9 cellular contexts compared by ENCODE assay signal in the genomic region with DNA sequence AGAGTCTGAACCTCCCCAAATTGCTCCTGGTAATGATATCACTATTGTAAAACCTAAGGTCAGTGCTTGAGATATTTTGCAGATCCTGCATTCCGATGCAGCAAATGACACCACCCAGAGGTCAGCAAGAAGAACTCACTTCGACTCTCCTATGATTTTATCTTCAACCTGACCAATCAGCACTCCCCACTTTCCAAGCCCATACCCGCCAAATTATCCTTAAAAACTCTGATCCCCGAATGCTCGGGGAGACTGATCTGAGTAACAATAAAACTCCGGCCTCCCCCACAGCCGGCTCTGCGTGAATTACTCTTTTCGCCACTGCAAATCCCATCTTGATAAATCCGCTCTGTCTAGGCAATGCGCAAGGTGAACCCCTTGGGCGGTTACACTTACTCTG. TPM values are rescaled to one million over a fixed set of nuclear protein-coding genes. Genes with fewer than 3 reads are reported as not detected.
DNase-seq lines count a peak whose midpoint lies in the region; ATAC-seq and TF ChIP-seq lines count a peak whose summit lies in the region.
"Had no signal": no experiment of that assay in that cellular context is flagged by ENCODE, and none has a peak within 500 bp of the region (broad histone marks: within the 10 kb centered on the region; RNA-seq: fewer than 3 reads in every experiment).

No MANE protein-coding gene starts in this region.

- peak; percentile 22 for DNase-seq in activated CD4-positive, alpha-beta T cell treated with anti-CD3 and anti-CD28 coated beads, Interleukin-2, amount 10 ng/mL, durations not matched to agents 7 days and 5 days
- no peak for DNase-seq in activated CD4-positive, alpha-beta T cell treated with anti-CD3 and anti-CD28 coated beads, Interleukin-2, amount 50 U/mL, for 1 hour
- peak; percentile 55 to 79 for DNase-seq in PC-9
- DNase-seq in fibroblast of lung (ENCODE audit: low read depth in 2 of 2), result peak; percentile 43 to 54
- no peak for DNase-seq in psoas muscle
- DNase-seq in effector CD8-positive, alpha-beta T cell (lab: John Stamatoyannopoulos, UW), result no peak
- no peak for DNase-seq in SK-N-DZ (ENCODE audit: low spot score)
- DNase-seq: activated naive CD8-positive, alpha-beta T cell treated with anti-CD3 and anti-CD28 coated beads, Interleukin-2, amount 10 ng/mL, durations not matched to agents 7 days and 5 days had no signal

- H3K4me1 Mint-ChIP-seq in activated CD4-positive, alpha-beta T cell treated with anti-CD3 and anti-CD28 coated beads, Interleukin-2, amount 10 ng/mL, durations not matched to agents 7 days and 5 days, result peaks cover 37% of the 10 kb centered on the region

- H3K27me3 Mint-ChIP-seq in activated CD4-positive, alpha-beta T cell treated with anti-CD3 and anti-CD28 coated beads, Interleukin-2, amount 10 ng/mL, durations not matched to agents 7 days and 5 days, result no peaks in the 10 kb centered on the region
- H3K27me3 Mint-ChIP-seq: activated naive CD8-positive, alpha-beta T cell treated with anti-CD3 and anti-CD28 coated beads, Interleukin-2, amount 10 ng/mL, durations not matched to agents 7 days and 5 days had no signal

- H3K9me3 ChIP-seq in PC-9 (ENCODE audit: insufficient read depth, low read depth) (no peaks in the 10 kb centered on the region), fibroblast of lung (ENCODE audit: control insufficient read depth, insufficient read depth, low read depth, low read length) (no peaks in the 10 kb centered on the region), psoas muscle (no peaks in the 10 kb centered on the region)

- peak overlapping the region; percentile 46 for H3K9ac ChIP-seq in fibroblast of lung (ENCODE audit: insufficient read depth, low read length)

- ATAC-seq in psoas muscle, result no peak
- no peak for ATAC-seq in HG02852 (IDR thresholded peaks at IDR 0.05; ENCODE audit: unreplicated experiment)

- H4K20me1 ChIP-seq in PC-9 (ENCODE audit: insufficient read depth) (no peaks in the 10 kb centered on the region), fibroblast of lung (ENCODE audit: control insufficient read depth, extremely low read depth, insufficient read depth, low read length) (peaks cover 3% of the 10 kb centered on the region)

- peaks cover 80% of the 10 kb centered on the region for H3K79me2 ChIP-seq in PC-9 (ENCODE audit: low read depth)
- peaks cover 41% of the 10 kb centered on the region for H3K79me2 ChIP-seq in fibroblast of lung (ENCODE audit: control insufficient read depth, insufficient read depth, low read length)

- H3K4me3 Mint-ChIP-seq in activated CD4-positive, alpha-beta T cell treated with anti-CD3 and anti-CD28 coated beads, Interleukin-2, amount 10 ng/mL, durations not matched to agents 7 days and 5 days, result no peak overlapping the region
- H3K4me3 Mint-ChIP-seq: activated naive CD8-positive, alpha-beta T cell treated with anti-CD3 and anti-CD28 coated beads, Interleukin-2, amount 10 ng/mL, durations not matched to agents 7 days and 5 days had no signal

- peak overlapping the region; percentile 71 for H3K4me3 ChIP-seq in PC-9
- peak overlapping the region; percentile 82 to 100 (median 91) for H3K4me3 ChIP-seq in fibroblast of lung (replicated peaks in 1 of 4; ENCODE audit: control extremely low read depth in 1 of 4, insufficient read depth in 1 of 4, low read depth in 3 of 4, low read length in 4 of 4)
- H3K4me3 ChIP-seq in psoas muscle, result peak overlapping the region; percentile 82

- H3K4me2 ChIP-seq in PC-9, result peak overlapping the region; percentile 94
- peak overlapping the region; percentile 97 for H3K4me2 ChIP-seq in fibroblast of lung (ENCODE audit: extremely low read depth, insufficient read depth, low read length)

- H2AFZ ChIP-seq in PC-9, result peak overlapping the region; percentile 89
- H2AFZ ChIP-seq in fibroblast of lung (ENCODE audit: low read length), result peak overlapping the region; percentile 21

- intact Hi-C loops in PC-9 (cut with micrococcal nuclease; ENCODE audit: unreplicated experiment) (loop anchor here (1.0 to 5.0 kb wide), 4 partner anchors 121 to 390 kb away; a partner anchor contains a TSS), psoas muscle (cut with DNase I) (loop anchor here in 1 of 2 donors (5.0 kb wide), 1 partner anchor 130 kb away; no protein-coding TSS in a partner anchor)

- peaks cover 27% of the 10 kb centered on the region for H3K36me3 ChIP-seq in PC-9 (ENCODE audit: low read depth)
- H3K36me3 ChIP-seq in fibroblast of lung (ENCODE audit: control insufficient read depth, insufficient read depth, low read length), result no peaks in the 10 kb centered on the region
- peaks cover 0 to 16% of the 10 kb centered on the region in 2 donors for H3K36me3 ChIP-seq in psoas muscle (ENCODE audit: insufficient read depth in 1 of 2, low read depth in 1 of 2)

- no peak overlapping the region for H3K27ac Mint-ChIP-seq in activated CD4-positive, alpha-beta T cell treated with anti-CD3 and anti-CD28 coated beads, Interleukin-2, amount 10 ng/mL, durations not matched to agents 7 days and 5 days
- H3K27ac Mint-ChIP-seq: activated naive CD8-positive, alpha-beta T cell treated with anti-CD3 and anti-CD28 coated beads, Interleukin-2, amount 10 ng/mL, durations not matched to agents 7 days and 5 days had no signal

- no TSS peak for BruUV-seq in PC-9 (replicated peaks; lab: Mats Ljungman, UMichigan)

- peaks cover 5% of the 10 kb centered on the region for H3K36me3 Mint-ChIP-seq in activated CD4-positive, alpha-beta T cell treated with anti-CD3 and anti-CD28 coated beads, Interleukin-2, amount 10 ng/mL, durations not matched to agents 7 days and 5 days (ENCODE audit: low read depth)

- no peaks in the 10 kb centered on the region for H3K27me3 ChIP-seq in PC-9 (ENCODE audit: insufficient read depth, low read depth)
- H3K27me3 ChIP-seq in fibroblast of lung (ENCODE audit: control insufficient read depth, insufficient read depth, low read length), result no peaks in the 10 kb centered on the region
- no peaks in the 10 kb centered on the region for H3K27me3 ChIP-seq in psoas muscle (ENCODE audit: insufficient read depth in 3 of 3, low read length in 2 of 3)

- CTCF ChIA-PET in activated CD4-positive, alpha-beta T cell treated with anti-CD3 and anti-CD28 coated beads, Interleukin-2, amount 10 ng/mL, durations not matched to agents 7 days and 5 days (lab: Charles Lee), result no interaction called here
- CTCF ChIA-PET in PC-9 (lab: Charles Lee), result interaction anchor here (1.0 to 2.0 kb wide), 2 partner anchors 34 to 124 kb away, joined by 3 to 6 read pairs; no protein-coding TSS in a partner anchor

- H3K27ac ChIP-seq in PC-9 (peak overlapping the region; percentile 54), fibroblast of lung (ENCODE audit: insufficient read depth, low read length) (peak overlapping the region; percentile 91), psoas muscle (peak overlapping the region; percentile 87)

- peak; percentile 59; the same call in 1 of the 2 replicates for TF ChIP-seq CTCF in PC-9 (conservative IDR thresholded peaks at IDR 0.05)
- peak in 1 of 2 donors; percentile 19 for TF ChIP-seq CTCF in fibroblast of lung (conservative IDR thresholded peaks at IDR 0.05 in 1 of 2, IDR thresholded peaks at IDR 0.05 in 1 of 2; ENCODE audit: low read depth in 1 of 2, low read length in 2 of 2)
- peak; percentile 18 for TF ChIP-seq CTCF in psoas muscle (IDR thresholded peaks at IDR 0.05)

- H3F3A ChIP-seq in PC-9 (ENCODE audit: insufficient read depth, low read depth), result peaks cover 60% of the 10 kb centered on the region

- H3K4me1 ChIP-seq in PC-9 (replicated peaks; ENCODE audit: insufficient read depth) (peaks cover 63% of the 10 kb centered on the region), fibroblast of lung (ENCODE audit: control insufficient read depth, extremely low read depth, insufficient read depth, low read length) (peaks cover 12% of the 10 kb centered on the region), psoas muscle (peaks cover 23% of the 10 kb centered on the region)

- no peaks in the 10 kb centered on the region for H3K9me3 Mint-ChIP-seq in activated CD4-positive, alpha-beta T cell treated with anti-CD3 and anti-CD28 coated beads, Interleukin-2, amount 10 ng/mL, durations not matched to agents 7 days and 5 days
- H3K9me3 Mint-ChIP-seq: activated naive CD8-positive, alpha-beta T cell treated with anti-CD3 and anti-CD28 coated beads, Interleukin-2, amount 10 ng/mL, durations not matched to agents 7 days and 5 days had no signal

- WGBS in psoas muscle, 3 donors, result 12 to 17% (median 13%) methylated on average over 12 of the region's 12 CpGs

- POLR2A ChIA-PET in activated CD4-positive, alpha-beta T cell treated with anti-CD3 and anti-CD28 coated beads, Interleukin-2, amount 10 ng/mL, durations not matched to agents 7 days and 5 days (lab: Charles Lee), result no interaction called here
- POLR2A ChIA-PET in PC-9 (lab: Charles Lee; ENCODE audit: unreplicated experiment), result interaction anchor here (0.7 to 0.8 kb wide), 2 partner anchors 73 to 80 kb away, joined by 3 to 6 read pairs; no protein-coding TSS in a partner anchor

- H3K9me2 ChIP-seq in PC-9 (ENCODE audit: insufficient read depth), result no peaks in the 10 kb centered on the region

RNA-seq across cellular contexts. Expression of a gene that starts 1.2 kb away (rescaled TPM):
- 10 to 100 TPM; 54.1 to 74.1 TPM for total RNA-seq in activated CD4-positive, alpha-beta T cell treated with anti-CD3 and anti-CD28 coated beads, Interleukin-2, amount 10 ng/mL, durations not matched to agents 7 days and 5 days
- total RNA-seq in PC-9 (2021) (1,010 and 1,208 TPM in 2 replicates), fibroblast of lung (238 and 363 TPM in 2 replicates), psoas muscle (10 to 100 TPM; 31.6 to 42.5 (median 35.0) TPM)
- polyA plus RNA-seq in fibroblast of lung (275 and 299 TPM in 2 replicates), psoas muscle (10 to 100 TPM; 28.2 to 30.7 (median 29.3) TPM)
- polyA plus RNA-seq in fibroblast of lung (2012), result 511 and 584 TPM in 2 replicates
- polyA minus RNA-seq in fibroblast of lung (ENCODE audit: low replicate concordance), result 369 and 443 TPM in 2 replicates
- 29.6 and 42.5 TPM in 2 replicates for polyA plus RNA-seq in SK-N-DZ (2014; cell fraction: cytosol; rRNA removed)
- polyA plus RNA-seq in SK-N-DZ (2014; cell fraction: nucleus; rRNA removed), result 22.1 and 22.7 TPM in 2 replicates

RNA-seq across cellular contexts. Expression of a gene that starts 1.6 kb away (rescaled TPM):
- 10 to 100 TPM; 30.1 to 30.4 TPM for total RNA-seq in activated CD4-positive, alpha-beta T cell treated with anti-CD3 and anti-CD28 coated beads, Interleukin-2, amount 10 ng/mL, durations not matched to agents 7 days and 5 days
- 83.2 and 86.5 TPM in 2 replicates for total RNA-seq in PC-9 (2021)
- total RNA-seq in fibroblast of lung, result 11.7 and 17.7 TPM in 2 replicates
- 32.1 and 35.5 TPM in 2 replicates for polyA plus RNA-seq in fibroblast of lung
- polyA plus RNA-seq in fibroblast of lung (2012), result 16.6 and 24.9 TPM in 2 replicates
- 1.7 and 3.4 TPM in 2 replicates for polyA minus RNA-seq in fibroblast of lung (ENCODE audit: low replicate concordance)
- total RNA-seq in psoas muscle, result 10 to 100 TPM; 24.5 to 38.8 (median 26.0) TPM
- 10 to 100 TPM; 19.9 to 26.9 (median 24.5) TPM for polyA plus RNA-seq in psoas muscle
- 19.5 and 22.9 TPM in 2 replicates for polyA plus RNA-seq in SK-N-DZ (2014; cell fraction: cytosol; rRNA removed)
- 17.7 and 21.2 TPM in 2 replicates for polyA plus RNA-seq in SK-N-DZ (2014; cell fraction: nucleus; rRNA removed)

Comparison
In these comparisons a context has a peak if more than half of its experiments do, and no peak if none do; other contexts are left out.
1. DNase-seq: peak in activated CD4-positive, alpha-beta T cell treated with anti-CD3 and anti-CD28 coated beads, Interleukin-2, amount 10 ng/mL, durations not matched to agents 7 days and 5 days (single experiment), PC-9 (2 of 2) and fibroblast of lung (2 of 2); none in activated CD4-positive, alpha-beta T cell treated with anti-CD3 and anti-CD28 coated beads, Interleukin-2, amount 50 U/mL, for 1 hour (single experiment), psoas muscle (0 of 2), effector CD8-positive, alpha-beta T cell (single experiment) and SK-N-DZ (single experiment).
2. Peak in every context shown above with its lines, with median percentiles within 50 percentile points of each other: H3K27ac ChIP-seq and H3K4me3 ChIP-seq.